Comparison of ENCODE assay signal across 1 cellular context in the genomic region with DNA sequence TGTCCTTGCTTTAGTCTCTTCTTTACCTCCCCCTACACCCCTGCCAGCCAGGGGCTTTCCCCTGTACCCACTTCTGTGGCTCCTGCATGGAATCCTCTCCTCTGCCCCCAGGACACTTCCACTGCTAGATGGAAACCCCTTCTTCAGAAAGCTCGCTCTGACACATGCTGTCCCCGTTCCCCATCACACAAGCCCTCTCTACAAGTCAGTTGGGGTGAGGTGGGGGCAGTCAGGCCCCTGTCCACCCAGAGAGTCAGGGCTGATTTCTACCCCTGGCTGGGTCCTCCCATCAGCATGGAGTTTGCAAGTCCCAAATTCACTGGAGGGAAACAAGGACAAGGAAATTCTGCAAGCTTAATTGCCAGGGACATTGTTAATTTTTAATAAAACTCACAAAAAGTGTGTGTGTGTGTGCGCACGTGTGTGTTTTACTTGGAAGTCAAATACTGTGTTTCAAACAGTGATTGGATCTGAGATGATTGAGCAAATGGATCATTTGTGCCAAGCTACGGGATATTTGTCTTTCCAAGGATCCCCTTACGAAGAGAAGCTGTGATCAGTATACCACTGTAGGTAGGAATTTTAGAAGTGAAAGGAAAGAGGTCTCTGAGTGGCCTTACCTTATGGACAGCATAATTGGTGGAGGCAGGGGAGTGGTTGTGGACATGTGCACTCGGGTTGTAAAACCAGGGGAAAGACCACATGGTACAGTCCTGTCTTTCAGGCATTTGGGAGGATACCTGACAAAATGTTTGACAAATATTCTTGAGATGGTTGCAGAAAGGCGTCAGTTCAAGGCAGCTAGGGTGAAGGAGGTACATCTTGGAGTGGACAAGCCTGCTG.
TF ChIP-seq lines count a peak whose summit lies in the region.

No MANE protein-coding gene starts in this region.

TF ChIP-seq in A549, 52 proteins besides CTCF, POLR2A, EP300 and RAD21:
- TF ChIP-seq MAZ (IDR thresholded peaks at IDR 0.05; ENCODE audit: borderline replicate concordance, low read depth, low read length) = no peak
- no peak for TF ChIP-seq FOXS1 (CRISPR knock-in tag; IDR thresholded peaks at IDR 0.05)
- TF ChIP-seq HOXA7 (CRISPR knock-in tag; IDR thresholded peaks at IDR 0.05) = no peak
- TF ChIP-seq RFX5 (IDR thresholded peaks at IDR 0.05) = no peak
- no peak for TF ChIP-seq ZC3H11A (IDR thresholded peaks at IDR 0.05)
- no peak for TF ChIP-seq CBX8 (IDR thresholded peaks at IDR 0.05)
TF ChIP-seq in A549: peak in this region for 0.
